35 cellular contexts compared by ENCODE assay signal in genomic region chr3:10628902-10629700, GRCh38.
"Had no signal": no experiment of that assay in that cellular context is flagged by ENCODE, and none has a peak within 500 bp of the region (broad histone marks: within the 10 kb centered on the region; RNA-seq: fewer than 3 reads in every experiment).

No MANE protein-coding gene starts in this region.

- H3K4me1 ChIP-seq: breast epithelium, colonic mucosa, gastroesophageal sphincter, pancreas, psoas muscle, sigmoid colon, vagina had no signal

- H3K79me2 ChIP-seq: hepatocyte had no signal

- H3K9me3 ChIP-seq: breast epithelium, colonic mucosa, gastroesophageal sphincter, pancreas, psoas muscle, sigmoid colon, thoracic aorta, vagina had no signal

- H3K4me1 Mint-ChIP-seq: activated CD4-positive, alpha-beta T cell treated with anti-CD3 and anti-CD28 coated beads, Interleukin-2, amount 10 ng/mL, durations not matched to agents 24 days and 14 days; central memory CD8-positive, alpha-beta T cell; mesothelial cell of epicardium; naive thymus-derived CD4-positive, alpha-beta T cell; stimulated activated effector memory CD8-positive, alpha-beta T cell treated with anti-CD3 and anti-CD28 coated beads, Interleukin-12 subunit alpha, Interleukin-12 subunit beta, amount 100 ng/mL, for 72 hours had no signal

- H3K36me3 Mint-ChIP-seq: activated CD4-positive, alpha-beta memory T cell treated with anti-CD3 and anti-CD28 coated beads for 36 hours; mesothelial cell of epicardium; naive thymus-derived CD4-positive, alpha-beta T cell; stimulated activated effector memory CD8-positive, alpha-beta T cell treated with anti-CD3 and anti-CD28 coated beads, Interleukin-12 subunit alpha, Interleukin-12 subunit beta, amount 100 ng/mL, for 72 hours had no signal

- H3K36me3 ChIP-seq: breast epithelium, colonic mucosa, gastroesophageal sphincter, pancreas, sigmoid colon, thoracic aorta, vagina had no signal

- H3K27me3 ChIP-seq: breast epithelium, colonic mucosa, hepatocyte, pancreas, vagina had no signal

- H3K4me3 Mint-ChIP-seq: activated CD4-positive, alpha-beta memory T cell treated with anti-CD3 and anti-CD28 coated beads for 36 hours; activated CD4-positive, alpha-beta T cell treated with anti-CD3 and anti-CD28 coated beads, Interleukin-2, amount 10 ng/mL, durations not matched to agents 24 days and 14 days; activated T-helper 1 cell treated with anti-CD3 and anti-CD28 coated beads, Interleukin-12 subunit alpha, Interleukin-12 subunit beta, Interleukin-2, Interleukin-4 antibody, amounts not matched to agents 30 ng/mL and 10 ng/mL and 1 ng/mL, durations not matched to agents 14 hours and 24 hours and 36 hours; central memory CD8-positive, alpha-beta T cell; mesothelial cell of epicardium; naive thymus-derived CD4-positive, alpha-beta T cell; stimulated activated effector memory CD8-positive, alpha-beta T cell treated with anti-CD3 and anti-CD28 coated beads, Interleukin-12 subunit alpha, Interleukin-12 subunit beta, amount 100 ng/mL, for 72 hours; stimulated activated naive CD8-positive, alpha-beta T cell treated with anti-CD3 and anti-CD28 coated beads, Interleukin-15, Interleukin-2, amounts not matched to agents 100 ng/mL and 50 ng/mL, for 24 hours had no signal

- H3K4me2 ChIP-seq: hepatocyte had no signal

- H3K27ac ChIP-seq: breast epithelium, colonic mucosa, gastroesophageal sphincter, hepatocyte, pancreas, psoas muscle, sigmoid colon, thoracic aorta, vagina, VCaP had no signal

- H3K4me3 ChIP-seq: breast epithelium, colonic mucosa, dorsolateral prefrontal cortex, gastroesophageal sphincter, hepatocyte, pancreas, psoas muscle, sigmoid colon, thoracic aorta, vagina had no signal

- H2AFZ ChIP-seq: hepatocyte had no signal

- FAIRE-seq: astrocyte, pancreas, small intestine, TTC549 had no signal

- DNase-seq: activated CD4-positive, alpha-beta memory T cell treated with anti-CD3 and anti-CD28 coated beads for 36 hours; activated CD4-positive, alpha-beta T cell treated with anti-CD3 and anti-CD28 coated beads, Interleukin-2, amount 10 ng/mL, durations not matched to agents 24 days and 14 days; activated CD4-positive, CD25-positive, alpha-beta regulatory T cell treated with anti-CD3 and anti-CD28 coated beads, Interleukin-2, amount 50 U/mL, for 72 hours; activated CD8-positive, alpha-beta memory T cell treated with anti-CD3 and anti-CD28 coated beads, Interleukin-2, amount 50 U/mL, for 4 hours; activated gamma-delta T cell; activated naive CD4-positive, alpha-beta T cell treated with anti-CD3 and anti-CD28 coated beads, Interleukin-2, amount 50 U/mL, for 16 hours; activated T-cell treated with anti-CD3 and anti-CD28 coated beads, Interleukin-2, amount 50 U/mL, for 1 hour; amniotic stem cell; colonic mucosa; effector memory CD4-positive, alpha-beta T cell; erythroblast; islet precursor cell; left cardiac atrium; naive thymus-derived CD4-positive, alpha-beta T cell; nucleus accumbens; pancreas; psoas muscle; sigmoid colon; small intestine; stimulated activated CD4-positive, alpha-beta T cell treated with anti-CD3 and anti-CD28 coated beads, Interleukin-4, amount 100 ng/mL, for 24 hours; trophoblast cell had no signal

- H3K9me3 Mint-ChIP-seq: activated CD4-positive, alpha-beta memory T cell treated with anti-CD3 and anti-CD28 coated beads for 36 hours; activated CD4-positive, alpha-beta T cell treated with anti-CD3 and anti-CD28 coated beads, Interleukin-2, amount 10 ng/mL, durations not matched to agents 24 days and 14 days; activated T-helper 1 cell treated with anti-CD3 and anti-CD28 coated beads, Interleukin-12 subunit alpha, Interleukin-12 subunit beta, Interleukin-2, Interleukin-4 antibody, amounts not matched to agents 30 ng/mL and 10 ng/mL and 1 ng/mL, durations not matched to agents 14 hours and 24 hours and 36 hours; central memory CD8-positive, alpha-beta T cell; mesothelial cell of epicardium; stimulated activated effector memory CD8-positive, alpha-beta T cell treated with anti-CD3 and anti-CD28 coated beads, Interleukin-12 subunit alpha, Interleukin-12 subunit beta, amount 100 ng/mL, for 72 hours; stimulated activated naive CD8-positive, alpha-beta T cell treated with anti-CD3 and anti-CD28 coated beads, Interleukin-15, Interleukin-2, amounts not matched to agents 100 ng/mL and 50 ng/mL, for 24 hours had no signal

- H3K27ac Mint-ChIP-seq: activated CD4-positive, alpha-beta memory T cell treated with anti-CD3 and anti-CD28 coated beads for 36 hours; activated CD4-positive, alpha-beta T cell treated with anti-CD3 and anti-CD28 coated beads, Interleukin-2, amount 10 ng/mL, durations not matched to agents 24 days and 14 days; activated T-helper 1 cell treated with anti-CD3 and anti-CD28 coated beads, Interleukin-12 subunit alpha, Interleukin-12 subunit beta, Interleukin-2, Interleukin-4 antibody, amounts not matched to agents 30 ng/mL and 10 ng/mL and 1 ng/mL, durations not matched to agents 14 hours and 24 hours and 36 hours; mesothelial cell of epicardium; stimulated activated effector memory CD8-positive, alpha-beta T cell treated with anti-CD3 and anti-CD28 coated beads, Interleukin-12 subunit alpha, Interleukin-12 subunit beta, amount 100 ng/mL, for 72 hours; stimulated activated naive CD8-positive, alpha-beta T cell treated with anti-CD3 and anti-CD28 coated beads, Interleukin-15, Interleukin-2, amounts not matched to agents 100 ng/mL and 50 ng/mL, for 24 hours had no signal
